ENCODE assay signal across 8 cellular contexts in genomic region chr2:173027181-173028128, GRCh38. TPM values are rescaled to one million over a fixed set of nuclear protein-coding genes. Genes with fewer than 3 reads are reported as not detected.
A peak's percentile ranks its signal among the peaks of the same experiment; 100 is the strongest.
DNase-seq lines count a peak whose midpoint lies in the region; ATAC-seq and TF ChIP-seq lines count a peak whose summit lies in the region.

No MANE protein-coding gene starts in this region.

- H4K20me1 ChIP-seq in MM.1S (ENCODE audit: insufficient read depth, low read length) = no peaks in the 10 kb centered on the region

- H3K9me3 ChIP-seq in MM.1S (replicated peaks; ENCODE audit: insufficient read depth, low read length) (no peaks in the 10 kb centered on the region), SJCRH30 (replicated peaks) (no peaks in the 10 kb centered on the region)

- H3K4me1 ChIP-seq in MM.1S (ENCODE audit: low read length) (0 out of 2 replicates have a peak, but pooled peaks cover 3% of the 10 kb centered on the region), SJCRH30 (0 out of 2 replicates have a peak, but pooled peaks cover 6% of the 10 kb centered on the region)

- H3K9ac ChIP-seq in MM.1S (ENCODE audit: low read length) = no peak overlapping the region

- H3K4me2 ChIP-seq in MM.1S (ENCODE audit: low read depth, low read length) = no peak overlapping the region

- H3K36me3 ChIP-seq in MM.1S (replicated peaks; ENCODE audit: insufficient read depth, low read length) (no peaks in the 10 kb centered on the region), SJCRH30 (no peaks in the 10 kb centered on the region)

- no peaks in the 10 kb centered on the region for H3K27me3 ChIP-seq in MM.1S (replicated peaks; ENCODE audit: insufficient read depth, low read length)
- no peaks in the 10 kb centered on the region for H3K27me3 ChIP-seq in SJCRH30

- no peak overlapping the region for H3K4me3 ChIP-seq in MM.1S (ENCODE audit: low read length)
- no peak overlapping the region for H3K4me3 ChIP-seq in SJCRH30

- peak; percentile 93 for TF ChIP-seq CTCF in MM.1S (IDR thresholded peaks at IDR 0.05; ENCODE audit: low read length)
- peak in 2 of 3 donors; percentile 78 to 83 for TF ChIP-seq CTCF in omental fat pad (IDR thresholded peaks at IDR 0.05)

- no peaks in the 10 kb centered on the region for H3F3A ChIP-seq in MM.1S (ENCODE audit: insufficient read depth, low read length)

- no peaks in the 10 kb centered on the region for H3K79me2 ChIP-seq in MM.1S (ENCODE audit: low read length)

- H2AFZ ChIP-seq in MM.1S (ENCODE audit: low read length) = no peak overlapping the region

- no peaks in the 10 kb centered on the region for H3K9me2 ChIP-seq in MM.1S (replicated peaks; ENCODE audit: insufficient read depth, low read length)

- in situ Hi-C loops in ACHN (cut with HindIII; ENCODE audit: low pct_ligation_motif_present, low pct_unique_long_range_greater_than_20kb, low sequenced_read_pairs) = loop anchor here (25.0 kb wide), 1 partner anchor 185 kb away; no protein-coding TSS in a partner anchor

- peak; percentile 87 for DNase-seq in ACHN
- DNase-seq in MM.1S = peak; percentile 78
- DNase-seq in SJCRH30 = peak; percentile 71 to 89
- DNase-seq in activated gamma-delta T cell treated with anti-CD3 and anti-CD28 coated beads, Interleukin-2, amount 50 U/mL, for 16 hours (ENCODE audit: low read depth) = peak; percentile 67
- peak; percentile 64 for DNase-seq in germinal center (ENCODE audit: low spot score)
- DNase-seq in omental fat pad (ENCODE audit: low spot score) = peak; percentile 96
- DNase-seq in superior temporal gyrus (ENCODE audit: extremely low spot score) = peak; percentile 95

- H3K27ac ChIP-seq in MM.1S (ENCODE audit: low read length) = no peak overlapping the region
- H3K27ac ChIP-seq in SJCRH30 = no peak overlapping the region

- peak; percentile 65 for ATAC-seq in GM18907 (IDR thresholded peaks at IDR 0.05; ENCODE audit: unreplicated experiment)
- ATAC-seq in omental fat pad (ENCODE audit: low FRiP score) = peak; percentile 88

RNA-seq across cellular contexts. Expression of gene MAP3K20, which starts 48.2 kb away (rescaled TPM):
- 30.9 and 34.7 TPM in 2 replicates for total RNA-seq in SJCRH30 (2014; rRNA removed; shearing (Covaris generic))
- 10 to 100 TPM; 33.0 to 56.1 (median 44.4) TPM for total RNA-seq in omental fat pad
